Comparison of ENCODE assay signal across 15 cellular contexts in the genomic region with DNA sequence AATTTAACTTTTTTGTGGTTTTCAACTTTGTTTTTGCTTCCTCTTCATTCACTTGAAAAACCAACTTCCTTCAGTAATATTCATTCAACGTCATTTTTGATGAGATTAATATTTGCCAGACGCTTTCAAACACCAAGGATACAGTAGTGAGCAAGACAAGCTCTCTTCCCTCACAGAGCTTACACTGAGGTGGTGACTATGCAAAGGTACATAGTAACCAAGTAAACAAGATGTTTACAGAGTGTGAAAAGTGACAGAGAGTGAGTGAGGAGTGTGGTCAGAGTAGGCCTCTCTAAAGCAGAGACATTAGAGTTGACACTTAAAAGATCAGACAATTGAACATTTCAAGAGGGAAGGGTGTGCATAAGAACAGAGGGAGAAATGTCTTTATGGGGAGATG. TPM values are rescaled to one million over a fixed set of nuclear protein-coding genes. Genes with fewer than 3 reads are reported as not detected.
DNase-seq lines count a peak whose midpoint lies in the region; ATAC-seq lines count a peak whose summit lies in the region.
"Had no signal": no experiment of that assay in that cellular context is flagged by ENCODE, and none has a peak within 500 bp of the region (broad histone marks: within the 10 kb centered on the region; RNA-seq: fewer than 3 reads in every experiment).

No MANE protein-coding gene starts in this region.

- H3K27ac Mint-ChIP-seq in activated CD8-positive, alpha-beta memory T cell treated with anti-CD3 and anti-CD28 coated beads, Interleukin-2, amount 10 ng/mL, durations not matched to agents 7 days and 5 days: peak overlapping the region; percentile 27
- peak overlapping the region; percentile 69 for H3K27ac Mint-ChIP-seq in central memory CD8-positive, alpha-beta T cell (ENCODE audit: low read depth)
- H3K27ac Mint-ChIP-seq in stimulated activated naive B cell treated with anti-CD40 and anti-IgM and Interleukin-4, amounts not matched to agents 10 μg/mL and 1 μg/mL and 100 μg/mL, for 72 hours: peak overlapping the region; percentile 0

- peaks cover 9% of the 10 kb centered on the region for H3K4me1 Mint-ChIP-seq in activated CD8-positive, alpha-beta memory T cell treated with anti-CD3 and anti-CD28 coated beads, Interleukin-2, amount 10 ng/mL, durations not matched to agents 7 days and 5 days
- peaks cover 11% of the 10 kb centered on the region for H3K4me1 Mint-ChIP-seq in central memory CD8-positive, alpha-beta T cell
- peaks cover 5 to 11% of the 10 kb centered on the region in 2 donors for H3K4me1 Mint-ChIP-seq in stimulated activated naive B cell treated with anti-CD40 and anti-IgM and Interleukin-4, amounts not matched to agents 10 μg/mL and 1 μg/mL and 100 μg/mL, for 72 hours

- no peaks in the 10 kb centered on the region for H3K27me3 Mint-ChIP-seq in activated CD8-positive, alpha-beta memory T cell treated with anti-CD3 and anti-CD28 coated beads, Interleukin-2, amount 10 ng/mL, durations not matched to agents 7 days and 5 days
- no peaks in the 10 kb centered on the region for H3K27me3 Mint-ChIP-seq in central memory CD8-positive, alpha-beta T cell
- H3K27me3 Mint-ChIP-seq in stimulated activated naive B cell treated with anti-CD40 and anti-IgM and Interleukin-4, amounts not matched to agents 10 μg/mL and 1 μg/mL and 100 μg/mL, for 72 hours: no peaks in the 10 kb centered on the region

- no peaks in the 10 kb centered on the region for H3K9me3 Mint-ChIP-seq in activated CD8-positive, alpha-beta memory T cell treated with anti-CD3 and anti-CD28 coated beads, Interleukin-2, amount 10 ng/mL, durations not matched to agents 7 days and 5 days (ENCODE audit: low read depth)
- no peaks in the 10 kb centered on the region for H3K9me3 Mint-ChIP-seq in central memory CD8-positive, alpha-beta T cell
- no peaks in the 10 kb centered on the region for H3K9me3 Mint-ChIP-seq in stimulated activated naive B cell treated with anti-CD40 and anti-IgM and Interleukin-4, amounts not matched to agents 10 μg/mL and 1 μg/mL and 100 μg/mL, for 72 hours

- DNase-seq in activated CD8-positive, alpha-beta memory T cell treated with anti-CD3 and anti-CD28 coated beads, Interleukin-2, amount 10 ng/mL, durations not matched to agents 7 days and 5 days: no peak
- no peak for DNase-seq in activated CD8-positive, alpha-beta memory T cell treated with anti-CD3 and anti-CD28 coated beads, Interleukin-2, amount 50 U/mL, for 48 hours
- peak; percentile 35 for DNase-seq in Jurkat, Clone E6-1 (ENCODE audit: low read depth, low spot score)
- DNase-seq in central memory CD8-positive, alpha-beta T cell (ENCODE audit: low spot score in 2 of 2): no peak
- no peak for DNase-seq in stimulated activated naive B cell treated with anti-CD40 and anti-IgM and Interleukin-4, amounts not matched to agents 10 μg/mL and 1 μg/mL and 100 μg/mL, for 72 hours
- DNase-seq in NCI-H1105 treated with DMSO at 0.1 percent for 48 hours (lab: John Stamatoyannopoulos, UW) (no peak), COR-L47 (lab: John Stamatoyannopoulos, UW) (no peak)
- DNase-seq: activated CD8-positive, alpha-beta memory T cell treated with anti-CD3 and anti-CD28 coated beads for 24 hours; activated gamma-delta T cell treated with Interleukin-2 at 50 U/mL for 16 hours; hippocampal formation; Kasumi-1; NCI-H1436 treated with DMSO at 0.1 percent for 48 hours; NCI-H446 treated with DMSO at 0.1 percent for 48 hours; uterus had no signal

- no peak overlapping the region for H3K4me3 ChIP-seq in Jurkat, Clone E6-1 (ENCODE audit: low read length)
- H3K4me3 ChIP-seq: uterus had no signal

- H3K4me3 Mint-ChIP-seq in activated CD8-positive, alpha-beta memory T cell treated with anti-CD3 and anti-CD28 coated beads, Interleukin-2, amount 10 ng/mL, durations not matched to agents 7 days and 5 days: no peak overlapping the region
- H3K4me3 Mint-ChIP-seq in central memory CD8-positive, alpha-beta T cell: no peak overlapping the region
- H3K4me3 Mint-ChIP-seq in stimulated activated naive B cell treated with anti-CD40 and anti-IgM and Interleukin-4, amounts not matched to agents 10 μg/mL and 1 μg/mL and 100 μg/mL, for 72 hours: no peak overlapping the region

- ATAC-seq in activated CD8-positive, alpha-beta memory T cell treated with anti-CD3 and anti-CD28 coated beads, Interleukin-2, amount 10 ng/mL, durations not matched to agents 7 days and 5 days: peak; percentile 92
- ATAC-seq in central memory CD8-positive, alpha-beta T cell (replicated peaks; ENCODE audit: extremely low read depth, poor library complexity, severe bottlenecking): peak; percentile 98
- peak; percentile 47 to 59 for ATAC-seq in stimulated activated naive B cell treated with anti-CD40 and anti-IgM and Interleukin-4, amounts not matched to agents 10 μg/mL and 1 μg/mL and 100 μg/mL, for 72 hours (replicated peaks)
- no peak for ATAC-seq in GM21423 (IDR thresholded peaks at IDR 0.05; ENCODE audit: unreplicated experiment)

- CTCF ChIA-PET in activated CD8-positive, alpha-beta memory T cell treated with anti-CD3 and anti-CD28 coated beads, Interleukin-2, amount 10 ng/mL, durations not matched to agents 7 days and 5 days (lab: Charles Lee): interaction anchor here (0.9 to 2.3 kb wide), 2 partner anchors 15 to 19 kb away, joined by 3 to 11 read pairs; no protein-coding TSS in a partner anchor

- peaks cover 4% of the 10 kb centered on the region for H3K36me3 Mint-ChIP-seq in activated CD8-positive, alpha-beta memory T cell treated with anti-CD3 and anti-CD28 coated beads, Interleukin-2, amount 10 ng/mL, durations not matched to agents 7 days and 5 days
- peaks cover 7% of the 10 kb centered on the region for H3K36me3 Mint-ChIP-seq in central memory CD8-positive, alpha-beta T cell (ENCODE audit: insufficient read depth)
- peaks cover 13 to 17% of the 10 kb centered on the region in 2 donors for H3K36me3 Mint-ChIP-seq in stimulated activated naive B cell treated with anti-CD40 and anti-IgM and Interleukin-4, amounts not matched to agents 10 μg/mL and 1 μg/mL and 100 μg/mL, for 72 hours

RNA-seq across cellular contexts. Expression of gene CRIPT, which starts 17.9 kb away (rescaled TPM):
- 1 to 10 TPM; 8.3 to 8.8 TPM for total RNA-seq in activated CD8-positive, alpha-beta memory T cell treated with anti-CD3 and anti-CD28 coated beads, Interleukin-2, amount 10 ng/mL, durations not matched to agents 7 days and 5 days
- 8.0 TPM for polyA plus RNA-seq in Jurkat, Clone E6-1 (2012; ENCODE audit: insufficient read depth, insufficient read length)

RNA-seq across cellular contexts. Expression of gene PIGF, which starts 18.1 kb away (rescaled TPM):
- 10 to 100 TPM; 24.7 to 26.5 TPM for total RNA-seq in activated CD8-positive, alpha-beta memory T cell treated with anti-CD3 and anti-CD28 coated beads, Interleukin-2, amount 10 ng/mL, durations not matched to agents 7 days and 5 days
- polyA plus RNA-seq in Jurkat, Clone E6-1 (2012; ENCODE audit: insufficient read depth, insufficient read length): 27.6 TPM

Comparison
In these comparisons a context has a peak if more than half of its experiments do, and no peak if none do; other contexts are left out.
1. H3K27ac Mint-ChIP-seq: peak in every context shown above with its lines; median percentile 69 in central memory CD8-positive, alpha-beta T cell; 27 in activated CD8-positive, alpha-beta memory T cell treated with anti-CD3 and anti-CD28 coated beads, Interleukin-2, amount 10 ng/mL, durations not matched to agents 7 days and 5 days; 0 in stimulated activated naive B cell treated with anti-CD40 and anti-IgM and Interleukin-4, amounts not matched to agents 10 μg/mL and 1 μg/mL and 100 μg/mL, for 72 hours.